ENCODE assay signal across 17 cellular contexts in the genomic region with DNA sequence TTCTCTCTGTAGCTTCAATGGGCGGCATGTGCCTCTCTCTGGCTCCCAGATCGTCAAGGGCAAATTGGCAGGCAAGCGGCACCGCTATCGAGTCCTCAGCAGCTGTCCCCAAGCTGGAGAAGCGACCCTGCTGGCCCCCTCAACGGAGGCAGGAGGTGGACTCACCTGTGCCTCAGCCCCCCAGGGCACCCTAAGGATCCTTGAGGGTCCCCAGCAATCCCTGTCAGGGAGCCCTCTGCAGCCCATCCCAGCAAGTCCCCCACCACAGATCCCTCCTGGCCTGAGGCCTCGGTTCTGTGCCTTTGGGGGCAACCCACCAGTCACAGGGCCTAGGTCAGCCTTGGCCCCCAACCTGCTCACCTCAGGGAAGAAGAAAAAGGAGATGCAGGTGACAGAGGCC. TPM values are rescaled to one million over a fixed set of nuclear protein-coding genes. Genes with fewer than 3 reads are reported as not detected.
A peak's percentile ranks its signal among the peaks of the same experiment; 100 is the strongest.
DNase-seq lines count a peak whose midpoint lies in the region; ATAC-seq and TF ChIP-seq lines count a peak whose summit lies in the region.
"Had no signal": no experiment of that assay in that cellular context is flagged by ENCODE, and none has a peak within 500 bp of the region (broad histone marks: within the 10 kb centered on the region; RNA-seq: fewer than 3 reads in every experiment).

No MANE protein-coding gene starts in this region.

- TF ChIP-seq CTCF in OCI-LY7 (conservative IDR thresholded peaks at IDR 0.05; ENCODE audit: low read length): no peak

- H3K27ac Mint-ChIP-seq in activated naive CD4-positive, alpha-beta T cell treated with anti-CD3 and anti-CD28 coated beads, Interleukin-2, amount 10 ng/mL, durations not matched to agents 7 days and 5 days: peak overlapping the region; percentile 74
- H3K27ac Mint-ChIP-seq in activated naive CD4-positive, alpha-beta T cell treated with anti-CD3 and anti-CD28 coated beads, Interleukin-2, amount 50 U/mL, for 72 hours: no peak overlapping the region
- H3K27ac Mint-ChIP-seq in central memory CD8-positive, alpha-beta T cell (ENCODE audit: low read depth): peak overlapping the region; percentile 69
- no peak overlapping the region for H3K27ac Mint-ChIP-seq in stimulated activated memory B cell treated with anti-CD40 and anti-IgM and Interleukin-4, amounts not matched to agents 10 μg/mL and 1 μg/mL and 100 μg/mL, for 72 hours

- H3K36me3 ChIP-seq in OCI-LY7 (ENCODE audit: insufficient read depth, low read length) (peaks cover 31% of the 10 kb centered on the region), GM23248 (ENCODE audit: low read depth) (peaks cover 11% of the 10 kb centered on the region; the same call in 1 of the 2 replicates)

- H3F3A ChIP-seq in GM23248 (ENCODE audit: insufficient read depth): peaks cover 19% of the 10 kb centered on the region; the same call in 1 of the 2 replicates

- CTCF ChIA-PET in activated naive CD4-positive, alpha-beta T cell treated with anti-CD3 and anti-CD28 coated beads, Interleukin-2, amount 10 ng/mL, durations not matched to agents 7 days and 5 days (lab: Charles Lee): interaction anchor here (1.1 kb wide), 1 partner anchor 8 kb away, joined by 4 read pairs; no protein-coding TSS in a partner anchor
- CTCF ChIA-PET in OCI-LY7 (lab: Charles Lee; ENCODE audit: unreplicated experiment): no interaction called here

- no peaks in the 10 kb centered on the region for H3K9me3 Mint-ChIP-seq in activated naive CD4-positive, alpha-beta T cell treated with anti-CD3 and anti-CD28 coated beads, Interleukin-2, amount 10 ng/mL, durations not matched to agents 7 days and 5 days
- H3K9me3 Mint-ChIP-seq in activated naive CD4-positive, alpha-beta T cell treated with anti-CD3 and anti-CD28 coated beads, Interleukin-2, amount 50 U/mL, for 72 hours: no peaks in the 10 kb centered on the region
- no peaks in the 10 kb centered on the region for H3K9me3 Mint-ChIP-seq in central memory CD8-positive, alpha-beta T cell
- no peaks in the 10 kb centered on the region for H3K9me3 Mint-ChIP-seq in stimulated activated memory B cell treated with anti-CD40 and anti-IgM and Interleukin-4, amounts not matched to agents 10 μg/mL and 1 μg/mL and 100 μg/mL, for 72 hours

- no peaks in the 10 kb centered on the region for H3K27me3 ChIP-seq in GM23248 (replicated peaks; ENCODE audit: insufficient read depth)

- BruUV-seq in OCI-LY7 (replicated peaks; lab: Mats Ljungman, UMichigan): no TSS peak

- no peak overlapping the region for H3K9ac ChIP-seq in GM23248
- H3K9ac ChIP-seq: parathyroid adenoma had no signal

- H3K79me2 ChIP-seq in OCI-LY7 (ENCODE audit: insufficient read depth, low read depth, low read length): peaks cover 10% of the 10 kb centered on the region
- H3K79me2 ChIP-seq in GM23248 (ENCODE audit: insufficient read depth): peaks cover 26% of the 10 kb centered on the region

- H3K4me1 ChIP-seq in OCI-LY7 (ENCODE audit: insufficient read depth, low read length, poor library complexity, severe bottlenecking) (peaks cover 37% of the 10 kb centered on the region), GM23248 (ENCODE audit: insufficient read depth) (peaks cover 19% of the 10 kb centered on the region; the same call in 1 of the 2 replicates)

- whole genome bisulfite sequencing in GM23248 (ENCODE audit: low coverage in 1 of 2, low lambda C conversion rate in 2 of 2, missing lambda C conversion rate in 2 of 2), 2 experiments: 71 to 79% methylated on average over 8 of the region's 8 CpGs

- no peak overlapping the region for H2AFZ ChIP-seq in OCI-LY7 (ENCODE audit: low read length)
- no peak overlapping the region for H2AFZ ChIP-seq in GM23248
- H2AFZ ChIP-seq: parathyroid adenoma had no signal

- H4K20me1 ChIP-seq in OCI-LY7 (ENCODE audit: insufficient read depth, low read length) (no peaks in the 10 kb centered on the region), GM23248 (ENCODE audit: insufficient read depth) (no peaks in the 10 kb centered on the region)

- H3K9me2 ChIP-seq in OCI-LY7 (ENCODE audit: insufficient read depth, low read length) (no peaks in the 10 kb centered on the region), GM23248 (ENCODE audit: insufficient read depth) (no peaks in the 10 kb centered on the region)

- intact Hi-C loops in OCI-LY7 (cut with micrococcal nuclease; ENCODE audit: unreplicated experiment): loop anchor here (5.0 kb wide), 1 partner anchor 406 kb away; a partner anchor contains a TSS

- H3K27ac ChIP-seq in OCI-LY7 (ENCODE audit: low read depth, low read length, poor library complexity, severe bottlenecking) (no peak overlapping the region), GM23248 (no peak overlapping the region)
- H3K27ac ChIP-seq: parathyroid adenoma, upper lobe of left lung had no signal

- H3K4me2 ChIP-seq in OCI-LY7 (ENCODE audit: low read length): peak overlapping the region; percentile 92
- H3K4me2 ChIP-seq in GM23248 (ENCODE audit: unreplicated experiment): no peak overlapping the region

- H3K36me3 Mint-ChIP-seq in activated naive CD4-positive, alpha-beta T cell treated with anti-CD3 and anti-CD28 coated beads, Interleukin-2, amount 10 ng/mL, durations not matched to agents 7 days and 5 days: peaks cover 23% of the 10 kb centered on the region
- peaks cover 24 to 45% of the 10 kb centered on the region in 2 donors for H3K36me3 Mint-ChIP-seq in activated naive CD4-positive, alpha-beta T cell treated with anti-CD3 and anti-CD28 coated beads, Interleukin-2, amount 50 U/mL, for 72 hours
- peaks cover 17% of the 10 kb centered on the region for H3K36me3 Mint-ChIP-seq in central memory CD8-positive, alpha-beta T cell (ENCODE audit: insufficient read depth)
- H3K36me3 Mint-ChIP-seq in stimulated activated memory B cell treated with anti-CD40 and anti-IgM and Interleukin-4, amounts not matched to agents 10 μg/mL and 1 μg/mL and 100 μg/mL, for 72 hours: peaks cover 17% of the 10 kb centered on the region

- POLR2A ChIA-PET in OCI-LY7 (lab: Charles Lee): no interaction called here

- DNase-seq in activated naive CD4-positive, alpha-beta T cell treated with anti-CD3 and anti-CD28 coated beads, Interleukin-2, amount 10 ng/mL, durations not matched to agents 7 days and 5 days: no peak
- DNase-seq in activated naive CD4-positive, alpha-beta T cell treated with anti-CD3 and anti-CD28 coated beads, Interleukin-2, amount 50 U/mL, for 72 hours (ENCODE audit: low spot score in 2 of 2): no peak
- DNase-seq in OCI-LY7 (ENCODE audit: low spot score) (no peak), GM23248 (no peak), inferior parietal cortex (ENCODE audit: extremely low spot score) (no peak), NOMO-1 treated with dmso at 0.1 percent for 144 hours (lab: John Stamatoyannopoulos, UW; ENCODE audit: unreplicated experiment) (no peak)
- DNase-seq in central memory CD8-positive, alpha-beta T cell (ENCODE audit: low spot score in 2 of 2): no peak
- DNase-seq: amygdala, dermis blood vessel endothelial cell, hippocampal formation, NCI-H1417 treated with DMSO at 0.1 percent for 48 hours, NCI-H510A, T-helper 9 cell, upper lobe of left lung had no signal

- H3K9me3 ChIP-seq in OCI-LY7 (ENCODE audit: low read length): no peaks in the 10 kb centered on the region
- no peaks in the 10 kb centered on the region for H3K9me3 ChIP-seq in GM23248 (ENCODE audit: low read depth)
- H3K9me3 ChIP-seq: upper lobe of left lung had no signal

- ATAC-seq in activated naive CD4-positive, alpha-beta T cell treated with anti-CD3 and anti-CD28 coated beads, Interleukin-2, amount 50 U/mL, for 72 hours: no peak
- no peak for ATAC-seq in central memory CD8-positive, alpha-beta T cell (replicated peaks; ENCODE audit: extremely low read depth, poor library complexity, severe bottlenecking)
- ATAC-seq in stimulated activated memory B cell treated with anti-CD40 and anti-IgM and Interleukin-4, amounts not matched to agents 10 μg/mL and 1 μg/mL and 100 μg/mL, for 72 hours: no peak

- H3K27me3 Mint-ChIP-seq in activated naive CD4-positive, alpha-beta T cell treated with anti-CD3 and anti-CD28 coated beads, Interleukin-2, amount 10 ng/mL, durations not matched to agents 7 days and 5 days: peaks cover 27% of the 10 kb centered on the region
- peaks cover 19% of the 10 kb centered on the region for H3K27me3 Mint-ChIP-seq in central memory CD8-positive, alpha-beta T cell
- peaks cover 23% of the 10 kb centered on the region for H3K27me3 Mint-ChIP-seq in stimulated activated memory B cell treated with anti-CD40 and anti-IgM and Interleukin-4, amounts not matched to agents 10 μg/mL and 1 μg/mL and 100 μg/mL, for 72 hours

- H3K4me3 Mint-ChIP-seq in activated naive CD4-positive, alpha-beta T cell treated with anti-CD3 and anti-CD28 coated beads, Interleukin-2, amount 10 ng/mL, durations not matched to agents 7 days and 5 days: peak overlapping the region; percentile 43
- no peak overlapping the region for H3K4me3 Mint-ChIP-seq in central memory CD8-positive, alpha-beta T cell
- H3K4me3 Mint-ChIP-seq in stimulated activated memory B cell treated with anti-CD40 and anti-IgM and Interleukin-4, amounts not matched to agents 10 μg/mL and 1 μg/mL and 100 μg/mL, for 72 hours: peak overlapping the region; percentile 40

- peaks cover 48% of the 10 kb centered on the region for H3K4me1 Mint-ChIP-seq in activated naive CD4-positive, alpha-beta T cell treated with anti-CD3 and anti-CD28 coated beads, Interleukin-2, amount 10 ng/mL, durations not matched to agents 7 days and 5 days
- H3K4me1 Mint-ChIP-seq in central memory CD8-positive, alpha-beta T cell: peaks cover 42% of the 10 kb centered on the region
- peaks cover 58% of the 10 kb centered on the region for H3K4me1 Mint-ChIP-seq in stimulated activated memory B cell treated with anti-CD40 and anti-IgM and Interleukin-4, amounts not matched to agents 10 μg/mL and 1 μg/mL and 100 μg/mL, for 72 hours

- in situ Hi-C loops in GM23248 (cut with MboI): no loop called here

- H3K4me3 ChIP-seq in OCI-LY7 (ENCODE audit: low read depth, low read length, poor library complexity, severe bottlenecking) (no peak overlapping the region), GM23248 (no peak overlapping the region)
- H3K4me3 ChIP-seq: lung had no signal

RNA-seq across cellular contexts. Expression of a gene that starts 1.7 kb away (rescaled TPM):
- total RNA-seq in activated naive CD4-positive, alpha-beta T cell treated with anti-CD3 and anti-CD28 coated beads, Interleukin-2, amount 50 U/mL, for 72 hours: 10 to 100 TPM in 1 of 2 donors, 1 to 10 TPM in 1; 6.8 to 14.1 TPM
- 16.3 and 28.0 TPM in 2 replicates for total RNA-seq in OCI-LY7 (2014; rRNA removed; shearing (Covaris generic))
- total RNA-seq in OCI-LY7 (2022): 8.8 and 10.8 TPM in 2 replicates
- total RNA-seq in GM23248 (2014; rRNA removed; shearing (Covaris generic)): 3.9 and 8.8 TPM in 2 replicates
- polyA plus RNA-seq in GM23248 (2016; fragmentation: Nextera tagmentation; extraction: Ambion mirVana): 7.2 and 10.8 TPM in 2 replicates

RNA-seq across cellular contexts. Expression of a gene that starts 3.3 kb away (rescaled TPM):
- 10 to 100 TPM; 10.9 to 52.2 TPM for total RNA-seq in activated naive CD4-positive, alpha-beta T cell treated with anti-CD3 and anti-CD28 coated beads, Interleukin-2, amount 50 U/mL, for 72 hours
- total RNA-seq in OCI-LY7 (2014; rRNA removed; shearing (Covaris generic)): 5.3 and 7.8 TPM in 2 replicates
- total RNA-seq in OCI-LY7 (2022): 15.5 and 17.4 TPM in 2 replicates
- total RNA-seq in GM23248 (2014; rRNA removed; shearing (Covaris generic)): 3.9 and 36.5 TPM in 2 replicates
- polyA plus RNA-seq in GM23248 (2016; fragmentation: Nextera tagmentation; extraction: Ambion mirVana): 6.2 and 6.4 TPM in 2 replicates

RNA-seq across cellular contexts. Expression of a gene that starts 15.6 kb away (rescaled TPM):
- total RNA-seq in activated naive CD4-positive, alpha-beta T cell treated with anti-CD3 and anti-CD28 coated beads, Interleukin-2, amount 50 U/mL, for 72 hours: 10 to 100 TPM in 1 of 2 donors, 1 to 10 TPM in 1; 9.7 to 60.7 TPM
- 125 and 126 TPM in 2 replicates for total RNA-seq in OCI-LY7 (2014; rRNA removed; shearing (Covaris generic))
- total RNA-seq in OCI-LY7 (2022): 46.2 and 59.4 TPM in 2 replicates
- 63.0 and 79.8 TPM in 2 replicates for total RNA-seq in GM23248 (2014; rRNA removed; shearing (Covaris generic))
- 89.0 and 90.9 TPM in 2 replicates for polyA plus RNA-seq in GM23248 (2016; fragmentation: Nextera tagmentation; extraction: Ambion mirVana)

RNA-seq across cellular contexts. Expression of a gene that starts 37.7 kb away (rescaled TPM):
- 10 to 100 TPM; 26.3 to 27.1 TPM for total RNA-seq in activated naive CD4-positive, alpha-beta T cell treated with anti-CD3 and anti-CD28 coated beads, Interleukin-2, amount 50 U/mL, for 72 hours
- total RNA-seq in OCI-LY7 (2014; rRNA removed; shearing (Covaris generic)): 12.8 and 21.0 TPM in 2 replicates
- total RNA-seq in OCI-LY7 (2022): 24.4 and 30.8 TPM in 2 replicates
- 29.8 and 32.3 TPM in 2 replicates for total RNA-seq in GM23248 (2014; rRNA removed; shearing (Covaris generic))
- polyA plus RNA-seq in GM23248 (2016; fragmentation: Nextera tagmentation; extraction: Ambion mirVana): 13.7 TPM in 2 replicates

RNA-seq across cellular contexts. Expression of a gene that starts 59.7 kb away (rescaled TPM):
- total RNA-seq in activated naive CD4-positive, alpha-beta T cell treated with anti-CD3 and anti-CD28 coated beads, Interleukin-2, amount 50 U/mL, for 72 hours: 10 to 100 TPM; 19.9 to 37.6 TPM
- 1.2 and 2.3 TPM in 2 replicates for total RNA-seq in OCI-LY7 (2014; rRNA removed; shearing (Covaris generic))
- total RNA-seq in OCI-LY7 (2022): 2.1 and 2.4 TPM in 2 replicates
- total RNA-seq in GM23248 (2014; rRNA removed; shearing (Covaris generic)): 11.9 and 16.1 TPM in 2 replicates
- 4.8 and 8.3 TPM in 2 replicates for polyA plus RNA-seq in GM23248 (2016; fragmentation: Nextera tagmentation; extraction: Ambion mirVana)

Comparison
In these comparisons a context has a peak if more than half of its experiments do, and no peak if none do; other contexts are left out.
1. H3K27ac Mint-ChIP-seq: peak in activated naive CD4-positive, alpha-beta T cell treated with anti-CD3 and anti-CD28 coated beads, Interleukin-2, amount 10 ng/mL, durations not matched to agents 7 days and 5 days (single experiment) and central memory CD8-positive, alpha-beta T cell (single experiment); none in activated naive CD4-positive, alpha-beta T cell treated with anti-CD3 and anti-CD28 coated beads, Interleukin-2, amount 50 U/mL, for 72 hours (0 of 2) and stimulated activated memory B cell treated with anti-CD40 and anti-IgM and Interleukin-4, amounts not matched to agents 10 μg/mL and 1 μg/mL and 100 μg/mL, for 72 hours (single experiment).